In the genomic region with DNA sequence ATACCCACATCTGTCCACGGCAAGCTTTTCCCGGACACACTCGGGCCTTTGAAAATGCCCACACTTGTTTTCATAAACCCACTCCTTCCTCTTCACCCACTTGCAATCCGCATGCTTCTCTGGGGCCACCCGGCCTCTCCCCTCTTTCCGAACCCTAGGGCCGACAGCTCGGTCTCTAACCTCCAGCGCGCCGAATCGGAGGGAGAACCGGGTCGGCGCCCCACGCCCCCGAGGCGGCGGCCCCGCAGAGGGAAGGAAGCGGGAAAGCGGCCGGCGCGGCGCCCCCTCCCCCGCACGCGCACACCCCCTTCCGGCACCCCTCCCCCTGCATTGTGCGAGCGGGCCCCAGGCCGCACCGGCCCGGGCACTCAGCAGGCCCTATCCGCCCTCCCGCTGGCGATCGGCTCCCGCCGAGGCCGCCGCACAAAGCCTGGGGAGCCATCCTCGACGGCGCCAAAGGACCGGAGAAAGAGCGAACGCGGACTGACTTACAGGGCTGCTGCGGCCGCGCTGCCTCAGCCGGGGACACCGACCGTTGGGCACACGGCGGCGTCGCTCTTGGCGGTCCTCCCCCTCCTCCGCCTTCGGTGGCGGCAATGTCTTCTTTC, we compare ENCODE assay signal across 7 cellular contexts. TPM values are rescaled to one million over a fixed set of nuclear protein-coding genes. Genes with fewer than 3 reads are reported as not detected.
A peak's percentile ranks its signal among the peaks of the same experiment; 100 is the strongest.
DNase-seq lines count a peak whose midpoint lies in the region; ATAC-seq, FAIRE-seq and TF ChIP-seq lines count a peak whose summit lies in the region.

No MANE protein-coding gene starts in this region.

- no TSS peak for BruUV-seq in HepG2 (replicated peaks; lab: Mats Ljungman, UMichigan)

- H3K27ac Mint-ChIP-seq in WTC11: peak overlapping the region; percentile 46
- peak overlapping the region; percentile 88 for H3K27ac Mint-ChIP-seq in chondrocyte (ENCODE audit: unreplicated experiment)

- peaks cover 4% of the 10 kb centered on the region; the same call in 1 of the 2 replicates for H3K36me3 Mint-ChIP-seq in WTC11
- H3K36me3 Mint-ChIP-seq in chondrocyte (ENCODE audit: low read depth): no peaks in the 10 kb centered on the region

- H3K4me2 ChIP-seq in Loucy (ENCODE audit: low read depth, low read length, poor library complexity, severe bottlenecking) (peak overlapping the region; percentile 82), HepG2 (ENCODE audit: low read depth, low read length) (peak overlapping the region; percentile 90)

- ATAC-seq in GM18499 (IDR thresholded peaks at IDR 0.05; ENCODE audit: insufficient read depth, unreplicated experiment) (peak; percentile 8), WTC11 (peak; percentile 35), HepG2 (peak; percentile 60)

- H3K9ac ChIP-seq in Loucy (ENCODE audit: low read depth, low read length, poor library complexity, severe bottlenecking) (peak overlapping the region; percentile 98), HepG2 (ENCODE audit: insufficient read depth, low read depth, low read length) (peak overlapping the region; percentile 100)

- H2AFZ ChIP-seq in Loucy (ENCODE audit: low read length) (peak overlapping the region; percentile 65; the same call in 1 of the 2 replicates), HepG2 (ENCODE audit: low read length) (no peak overlapping the region)

- H3K4me1 ChIP-seq in HAP-1 (peaks cover 43% of the 10 kb centered on the region), Loucy (ENCODE audit: insufficient read depth, low read length, poor library complexity, severe bottlenecking) (peaks cover 43% of the 10 kb centered on the region), HepG2 (ENCODE audit: insufficient read depth, low read length) (peaks cover 64% of the 10 kb centered on the region)

- in situ Hi-C loops in HAP-1 (cut with MboI; ENCODE audit: low sequenced_read_pairs) (no loop called here), HepG2 (cut with HindIII; ENCODE audit: extremely low pct_ligation_motif_present, low pct_unique_long_range_greater_than_20kb) (no loop called here)

- TF ChIP-seq EP300 in HepG2 (IDR thresholded peaks at IDR 0.05; ENCODE audit: low read depth in 2 of 2, low read length in 2 of 2): 0 out of 4 replicates have a peak, but pooled peaks of 1 of the 2 experiments have one; percentile 5
- peak; percentile 17; the same call in 1 of the 2 replicates for TF ChIP-seq EP300 in HepG2 (CRISPR knock-in tag; IDR thresholded peaks at IDR 0.05; ENCODE audit: borderline replicate concordance)

- POLR2A ChIA-PET in WTC11 (lab: Charles Lee): no interaction called here
- POLR2A ChIA-PET in HepG2 (lab: Yijun Ruan, JAX): interaction anchor here (1.0 kb wide), 1 partner anchor 170 kb away, joined by 3 read pairs; no protein-coding TSS in a partner anchor

- H3K9me3 ChIP-seq in HAP-1 (no peaks in the 10 kb centered on the region), Loucy (ENCODE audit: insufficient read depth, low read depth, low read length) (no peaks in the 10 kb centered on the region), HepG2 (ENCODE audit: low read length) (no peaks in the 10 kb centered on the region)

- peak; percentile 54 to 75 for DNase-seq in HAP-1 (ENCODE audit: low spot score in 2 of 2)
- DNase-seq in WTC11 (ENCODE audit: low spot score): peak; percentile 65
- DNase-seq in chondrocyte (ENCODE audit: low spot score): no peak
- DNase-seq in HepG2 (ENCODE audit: low spot score): peak; percentile 38
- peak; percentile 58 for DNase-seq in stimulated activated CD4-positive, alpha-beta T cell treated with anti-CD3 and anti-CD28 coated beads, Interleukin-4, amount 100 ng/mL, for 24 hours

- no peak for TF ChIP-seq CTCF in Loucy (conservative IDR thresholded peaks at IDR 0.05; ENCODE audit: low read length)
- no peak for TF ChIP-seq CTCF in WTC11 (IDR thresholded peaks at IDR 0.05)
- no peak for TF ChIP-seq CTCF in chondrocyte (IDR thresholded peaks at IDR 0.05)
- TF ChIP-seq CTCF in HepG2 (CRISPR knock-in tag; IDR thresholded peaks at IDR 0.05): 0 out of 2 replicates have a peak, but pooled peaks have one; percentile 5

- TF ChIP-seq POLR2A in HepG2 (IDR thresholded peaks at IDR 0.05; ENCODE audit: insufficient read depth in 1 of 2, low read depth in 2 of 2, low read length in 2 of 2): peak; percentile 31 to 54; a peak in 3 of 4 replicates

- H3K27me3 Mint-ChIP-seq in WTC11 (ENCODE audit: low read depth): no peaks in the 10 kb centered on the region
- H3K27me3 Mint-ChIP-seq in chondrocyte (ENCODE audit: low read depth): no peaks in the 10 kb centered on the region

- H3K4me3 ChIP-seq in HAP-1: peak overlapping the region; percentile 79
- H3K4me3 ChIP-seq in Loucy (ENCODE audit: low read length, poor library complexity, severe bottlenecking): peak overlapping the region; percentile 96
- H3K4me3 ChIP-seq in HepG2 (replicated peaks in 1 of 3; ENCODE audit: insufficient read depth in 1 of 3, low read depth in 2 of 3, low read length in 3 of 3): peak overlapping the region; percentile 96 to 98 (median 96)

- H3K27ac ChIP-seq in HepG2 (ENCODE audit: extremely low read length, insufficient read depth, low read length): peak overlapping the region; percentile 98

- peak; percentile 44; the same call in 1 of the 2 replicates for TF ChIP-seq RAD21 in HepG2 (CRISPR knock-in tag; IDR thresholded peaks at IDR 0.05)

- H3K27me3 ChIP-seq in HAP-1 (ENCODE audit: low read depth): no peaks in the 10 kb centered on the region
- peaks cover 6% of the 10 kb centered on the region for H3K27me3 ChIP-seq in Loucy (ENCODE audit: insufficient read depth, low read length, poor library complexity, severe bottlenecking)
- no peaks in the 10 kb centered on the region; a peak in 1 of 5 replicates for H3K27me3 ChIP-seq in HepG2 (ENCODE audit: control insufficient read depth in 1 of 2, insufficient read depth in 2 of 2, low read length in 2 of 2)

- CTCF ChIA-PET in WTC11 (lab: Charles Lee) (no interaction called here), HepG2 (lab: Yijun Ruan, JAX; ENCODE audit: low intra/inter-chr PET ratio, low total read pairs) (no interaction called here)

- H3K36me3 ChIP-seq in HAP-1 (replicated peaks): peaks cover 4% of the 10 kb centered on the region; the same call in 1 of the 2 replicates
- H3K36me3 ChIP-seq in Loucy (ENCODE audit: insufficient read depth, low read length): no peaks in the 10 kb centered on the region
- H3K36me3 ChIP-seq in HepG2 (replicated peaks in 1 of 2; ENCODE audit: control insufficient read depth in 1 of 2, insufficient read depth in 2 of 2, low read length in 2 of 2): peaks cover 0 to 2% of the 10 kb centered on the region in 2 experiments; a peak in 1 of 5 replicates

- no peak for FAIRE-seq in HepG2 (lab: Jason Lieb, UNC)

- intact Hi-C loops in HepG2 (cut with micrococcal nuclease; ENCODE audit: unreplicated experiment): no loop called here

- WGBS in HepG2 (ENCODE audit: low lambda C conversion rate): under 1% methylated on average over 42 of the region's 64 CpGs

- no peaks in the 10 kb centered on the region for H3K9me2 ChIP-seq in Loucy (replicated peaks; ENCODE audit: low read depth, low read length)

- H3K9me3 Mint-ChIP-seq in WTC11: no peaks in the 10 kb centered on the region
- no peaks in the 10 kb centered on the region for H3K9me3 Mint-ChIP-seq in chondrocyte (ENCODE audit: low read depth)

- H3K4me1 Mint-ChIP-seq in WTC11: peaks cover 42% of the 10 kb centered on the region
- peaks cover 37% of the 10 kb centered on the region for H3K4me1 Mint-ChIP-seq in chondrocyte (ENCODE audit: low read depth)

- H3F3A ChIP-seq in Loucy (ENCODE audit: low read depth): peaks cover 5% of the 10 kb centered on the region; the same call in 1 of the 2 replicates

- H3K79me2 ChIP-seq in Loucy (ENCODE audit: insufficient read depth, low read length) (peaks cover 53% of the 10 kb centered on the region), HepG2 (ENCODE audit: insufficient read depth, low read length) (peaks cover 53% of the 10 kb centered on the region)

- H3K4me3 Mint-ChIP-seq in WTC11: peak overlapping the region; percentile 95
- peak overlapping the region; percentile 89 for H3K4me3 Mint-ChIP-seq in chondrocyte (ENCODE audit: unreplicated experiment)

- H4K20me1 ChIP-seq in Loucy (ENCODE audit: insufficient read depth, low read length, poor library complexity, severe bottlenecking): peaks cover 52% of the 10 kb centered on the region
- H4K20me1 ChIP-seq in HepG2 (ENCODE audit: insufficient read depth, low read length): peaks cover 49% of the 10 kb centered on the region

TF ChIP-seq in WTC11, 78 proteins besides CTCF, POLR2A, EP300 and RAD21 (continues in another document):
- peak; percentile 49; the same call in 1 of the 2 replicates for TF ChIP-seq ZBTB21 (CRISPR knock-in tag; IDR thresholded peaks at IDR 0.05; ENCODE audit: borderline replicate concordance)

TF ChIP-seq in HepG2, 621 proteins besides CTCF, POLR2A, EP300 and RAD21 (continues in another document):
- TF ChIP-seq ZNF761 (CRISPR knock-in tag; conservative IDR thresholded peaks at IDR 0.05) (no peak), KAT8 (CRISPR knock-in tag; IDR thresholded peaks at IDR 0.05) (peak; percentile 54), TBX3 (IDR thresholded peaks at IDR 0.05; ENCODE audit: borderline replicate concordance) (no peak), EHMT2 (IDR thresholded peaks at IDR 0.05; ENCODE audit: borderline replicate concordance, low read depth, low read length) (no peak)

RNA-seq across cellular contexts. Expression of a gene that starts 0.4 kb away (rescaled TPM):
- 84.7 to 104 TPM (median 90.0 TPM) in 3 replicates for total RNA-seq in WTC11 (2021)
- 67.7 to 73.1 TPM (median 70.0 TPM) in 3 replicates for total RNA-seq in chondrocyte
- total RNA-seq in HepG2 (2016; rRNA removed; fragmentation: Illumina TruSeq; extraction: Trizol): 69.6 and 94.7 TPM in 2 replicates
- 268 and 314 TPM in 2 replicates for total RNA-seq in HepG2 (2016; cell fraction: cytosol; rRNA removed; fragmentation: Illumina TruSeq; extraction: Trizol; ENCODE audit: low read depth)
- 66.2 and 87.3 TPM in 2 replicates for total RNA-seq in HepG2 (2016; cell fraction: insoluble cytoplasmic fraction; rRNA removed; fragmentation: Illumina TruSeq; extraction: Trizol)
- 195 and 235 TPM in 2 replicates for total RNA-seq in HepG2 (2016; cell fraction: membrane; rRNA removed; fragmentation: Illumina TruSeq; extraction: Trizol)
- 86.0 and 93.6 TPM in 2 replicates for total RNA-seq in HepG2 (2016; cell fraction: nucleus; rRNA removed; fragmentation: Illumina TruSeq; extraction: Trizol)
- polyA plus RNA-seq in HepG2 (2011; rRNA removed): 61.8 and 69.8 TPM in 2 replicates
- polyA plus RNA-seq in HepG2 (2011; cell fraction: cytosol; rRNA removed): 41.5 and 48.4 TPM in 2 replicates
- polyA plus RNA-seq in HepG2 (2011; cell fraction: nucleus; rRNA removed): 37.5 and 39.9 TPM in 2 replicates
- polyA plus RNA-seq in HepG2 (2012): 57.8 and 68.4 TPM in 2 replicates
- 1.7 and 2.0 TPM in 2 replicates for polyA plus RNA-seq in HepG2 (2016; cell fraction: cytosol; fragmentation: Illumina TruSeq; extraction: Trizol; ENCODE audit: low read depth)
- polyA plus RNA-seq in HepG2 (2016; cell fraction: insoluble cytoplasmic fraction; fragmentation: Illumina TruSeq; extraction: Trizol; ENCODE audit: low read depth): 65.5 and 73.0 TPM in 2 replicates
- 11.7 and 13.1 TPM in 2 replicates for polyA plus RNA-seq in HepG2 (2016; cell fraction: membrane; fragmentation: Illumina TruSeq; extraction: Trizol; ENCODE audit: low read depth)
- polyA plus RNA-seq in HepG2 (2016; cell fraction: nucleus; fragmentation: Illumina TruSeq; extraction: Trizol; ENCODE audit: insufficient read depth, low read depth): 65.5 and 68.7 TPM in 2 replicates
- 209 and 286 TPM in 2 replicates for polyA minus RNA-seq in HepG2 (2011; rRNA and poly(A)+ RNA removed; ENCODE audit: low replicate concordance)
- polyA minus RNA-seq in HepG2 (2011; cell fraction: cytosol; rRNA and poly(A)+ RNA removed): 125 and 141 TPM in 2 replicates
- polyA minus RNA-seq in HepG2 (2011; cell fraction: nucleus; rRNA and poly(A)+ RNA removed): 209 and 212 TPM in 2 replicates

Comparison
In these comparisons a context has a peak if more than half of its experiments do, and no peak if none do; other contexts are left out.
1. ATAC-seq: peak in every context shown above with its lines; median percentile 60 in HepG2; 35 in WTC11; 8 in GM18499.